1 cellular context compared by ENCODE assay signal in the genomic region with DNA sequence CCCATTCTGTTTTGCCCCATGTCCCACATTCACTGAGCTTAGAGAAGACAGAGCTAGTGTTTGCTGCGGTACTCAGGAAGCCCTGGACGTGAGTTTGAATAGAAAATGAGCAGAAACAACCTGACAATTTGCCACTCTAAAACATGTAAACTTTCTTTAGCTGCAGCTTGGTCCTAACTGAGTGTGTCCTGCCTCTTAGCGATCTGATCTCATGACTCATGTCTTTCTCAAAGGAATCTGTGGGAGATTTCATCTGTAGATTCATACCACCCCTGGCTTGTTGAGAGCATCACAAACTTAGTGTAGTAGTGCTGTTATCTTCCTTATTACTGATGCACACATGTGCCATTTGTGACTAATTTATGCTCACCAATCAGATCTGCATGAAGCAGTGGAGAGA.
TF ChIP-seq lines count a peak whose summit lies in the region.

No MANE protein-coding gene starts in this region.

TF ChIP-seq in HEK293, 187 proteins besides CTCF, POLR2A, EP300 and RAD21 (continued from another document):
- TF ChIP-seq ZIC2 (tag by site-specific recombination; IDR thresholded peaks at IDR 0.05) (no peak), MEIS1 (CRISPR knock-in tag; IDR thresholded peaks at IDR 0.05; ENCODE audit: borderline replicate concordance) (no peak), ZNF610 (tag by site-specific recombination; IDR thresholded peaks at IDR 0.05; ENCODE audit: borderline replicate concordance) (no peak), ZNF335 (tag by site-specific recombination; conservative IDR thresholded peaks at IDR 0.05) (no peak), ZNF558 (tag by site-specific recombination; IDR thresholded peaks at IDR 0.05) (peak; percentile 59; the same call in 1 of the 2 replicates), ZSCAN30 (tag by site-specific recombination; IDR thresholded peaks at IDR 0.05) (no peak), GFI1B (tag by site-specific recombination; IDR thresholded peaks at IDR 0.05) (no peak), IKZF3 (tag by site-specific recombination; IDR thresholded peaks at IDR 0.05) (no peak), BCL11B (tag by site-specific recombination; IDR thresholded peaks at IDR 0.05; ENCODE audit: low read depth) (no peak), GLIS1 (tag by site-specific recombination; IDR thresholded peaks at IDR 0.05) (peak; percentile 24; the same call in 1 of the 2 replicates)
- TF ChIP-seq, protein P1, sequence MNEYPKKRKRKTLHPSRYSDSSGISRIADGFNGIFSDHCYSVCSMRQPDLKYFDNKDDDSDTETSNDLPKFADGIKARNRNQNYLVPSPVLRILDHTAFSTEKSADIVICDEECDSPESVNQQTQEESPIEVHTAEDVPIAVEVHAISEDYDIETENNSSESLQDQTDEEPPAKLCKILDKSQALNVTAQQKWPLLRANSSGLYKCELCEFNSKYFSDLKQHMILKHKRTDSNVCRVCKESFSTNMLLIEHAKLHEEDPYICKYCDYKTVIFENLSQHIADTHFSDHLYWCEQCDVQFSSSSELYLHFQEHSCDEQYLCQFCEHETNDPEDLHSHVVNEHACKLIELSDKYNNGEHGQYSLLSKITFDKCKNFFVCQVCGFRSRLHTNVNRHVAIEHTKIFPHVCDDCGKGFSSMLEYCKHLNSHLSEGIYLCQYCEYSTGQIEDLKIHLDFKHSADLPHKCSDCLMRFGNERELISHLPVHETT (tag by site-specific recombination; IDR thresholded peaks at IDR 0.05), result no peak
